Comparison of ENCODE assay signal across 8 cellular contexts in the genomic region with DNA sequence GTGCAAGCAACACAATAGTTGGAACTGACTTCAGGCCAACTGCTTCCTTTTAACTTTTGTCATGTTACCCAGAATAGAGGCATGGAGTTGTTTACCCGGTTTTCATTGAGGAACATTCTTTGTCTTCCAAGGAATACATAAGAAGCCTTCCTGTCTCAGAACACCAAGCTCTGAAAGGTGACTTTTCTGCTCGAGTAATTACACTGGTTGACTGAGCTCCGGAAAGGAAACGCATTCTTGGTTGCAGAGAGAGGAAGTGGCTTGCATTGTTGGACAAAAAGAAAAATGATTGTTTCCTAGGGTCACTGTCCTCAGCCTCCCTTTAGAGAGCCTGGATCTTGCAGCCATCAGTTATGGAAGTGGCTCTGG. TPM values are rescaled to one million over a fixed set of nuclear protein-coding genes. Genes with fewer than 3 reads are reported as not detected.
DNase-seq lines count a peak whose midpoint lies in the region; ATAC-seq and TF ChIP-seq lines count a peak whose summit lies in the region.

No MANE protein-coding gene starts in this region.

- H3K9me3 ChIP-seq in T-helper 17 cell (ENCODE audit: control insufficient read depth, low read length, poor library complexity, severe bottlenecking) = no peaks in the 10 kb centered on the region
- H3K9me3 ChIP-seq in skeletal muscle tissue (ENCODE audit: control insufficient read depth in 3 of 3, low read length in 3 of 3) = no peaks in the 10 kb centered on the region

- H3K36me3 ChIP-seq in skeletal muscle tissue (ENCODE audit: control insufficient read depth in 3 of 3, insufficient read depth in 3 of 3, low read length in 3 of 3) = no peaks in the 10 kb centered on the region

- DNase-seq in GM20000 (ENCODE audit: low spot score) (peak; percentile 31), T-helper 17 cell (no peak), left cardiac atrium (no peak), OCI-M1 (lab: John Stamatoyannopoulos, UW) (no peak), NCI-H187 (lab: John Stamatoyannopoulos, UW) (no peak), DMS 273 (lab: John Stamatoyannopoulos, UW; ENCODE audit: unreplicated experiment) (no peak)
- DNase-seq in stimulated activated CD4-positive, alpha-beta T cell treated with anti-CD3 and anti-CD28 coated beads, Interleukin-2, amount 100 ng/mL, for 48 hours = no peak

- no peaks in the 10 kb centered on the region for H3K27me3 Mint-ChIP-seq in T-helper 17 cell

- TF ChIP-seq CTCF in GM20000 (IDR thresholded peaks at IDR 0.05; ENCODE audit: extremely low read depth, missing control alignments) = no peak

- H3K36me3 Mint-ChIP-seq in T-helper 17 cell (ENCODE audit: low read depth) = no peaks in the 10 kb centered on the region

- H3K27ac ChIP-seq in skeletal muscle tissue (ENCODE audit: low read depth, low read length) = peak overlapping the region; percentile 75

- peak overlapping the region in 1 of 3 donors; percentile 12 for H3K4me3 ChIP-seq in skeletal muscle tissue (ENCODE audit: low read length in 3 of 3)

- peaks cover 12 to 21% (median 13%) of the 10 kb centered on the region in 3 donors for H3K4me1 ChIP-seq in skeletal muscle tissue (ENCODE audit: control insufficient read depth in 3 of 3, insufficient read depth in 3 of 3, low read length in 3 of 3)

- intact Hi-C loops in left cardiac atrium (cut with DNase I) = no loop called here

- H3K27me3 ChIP-seq in skeletal muscle tissue (ENCODE audit: control insufficient read depth in 3 of 3, insufficient read depth in 3 of 3, low read length in 3 of 3) = no peaks in the 10 kb centered on the region

- ATAC-seq in T-helper 17 cell (no peak), left cardiac atrium (peak; percentile 67 to 81)

- peak overlapping the region in 1 of 3 donors; percentile 40 for H3K9ac ChIP-seq in skeletal muscle tissue (ENCODE audit: low read depth in 1 of 3, low read length in 3 of 3)

- H3K4me3 Mint-ChIP-seq in T-helper 17 cell = no peak overlapping the region

- H3K4me1 Mint-ChIP-seq in T-helper 17 cell = peaks cover 19% of the 10 kb centered on the region

- H3K27ac Mint-ChIP-seq in T-helper 17 cell = peak overlapping the region; percentile 96

RNA-seq across cellular contexts. Expression of a gene that starts 30.8 kb away (rescaled TPM):
- total RNA-seq in T-helper 17 cell = 100 to 1,000 TPM in 1 of 2 donors, 10 to 100 TPM in 1; 96.6 to 140 TPM
- 10 to 100 TPM; 71.6 to 82.2 TPM for total RNA-seq in left cardiac atrium
- 83.5 TPM for total RNA-seq in skeletal muscle tissue
